ENCODE assay signal across 8 cellular contexts in genomic region chr9:124218438-124219289, GRCh38. TPM values are rescaled to one million over a fixed set of nuclear protein-coding genes. Genes with fewer than 3 reads are reported as not detected.
DNase-seq lines count a peak whose midpoint lies in the region; ATAC-seq, FAIRE-seq and TF ChIP-seq lines count a peak whose summit lies in the region.

No MANE protein-coding gene starts in this region.

- no peaks in the 10 kb centered on the region for H3K27me3 ChIP-seq in kidney epithelial cell (ENCODE audit: control insufficient read depth, insufficient read depth, low read length)

- peak; percentile 10 for TF ChIP-seq CTCF in kidney epithelial cell (IDR thresholded peaks at IDR 0.05; ENCODE audit: insufficient read depth, low read length, poor library complexity, severe bottlenecking)

- peaks cover 6% of the 10 kb centered on the region for H3K27me3 Mint-ChIP-seq in activated naive CD8-positive, alpha-beta T cell treated with anti-CD3 and anti-CD28 coated beads, Interleukin-2, amount 10 ng/mL, durations not matched to agents 7 days and 5 days

- peaks cover 64% of the 10 kb centered on the region for H3K4me1 Mint-ChIP-seq in activated naive CD8-positive, alpha-beta T cell treated with anti-CD3 and anti-CD28 coated beads, Interleukin-2, amount 10 ng/mL, durations not matched to agents 7 days and 5 days

- H3K9me3 Mint-ChIP-seq in activated naive CD8-positive, alpha-beta T cell treated with anti-CD3 and anti-CD28 coated beads, Interleukin-2, amount 10 ng/mL, durations not matched to agents 7 days and 5 days: no peaks in the 10 kb centered on the region

- no peak for FAIRE-seq in urothelium cell line (lab: Jason Lieb, UNC)

- ATAC-seq in HG02840 (IDR thresholded peaks at IDR 0.05; ENCODE audit: low FRiP score, unreplicated experiment): peak; percentile 64
- ATAC-seq in activated naive CD8-positive, alpha-beta T cell treated with anti-CD3 and anti-CD28 coated beads, Interleukin-2, amount 10 ng/mL, durations not matched to agents 7 days and 5 days (ENCODE audit: low read depth): peak; percentile 21

- H3K4me3 ChIP-seq in kidney epithelial cell (ENCODE audit: low read depth, low read length): no peak overlapping the region

- peak; percentile 38 for DNase-seq in activated naive CD4-positive, alpha-beta T cell treated with Interleukin-2 at 50 U/mL for 16 hours
- DNase-seq in activated naive CD4-positive, alpha-beta T cell treated with anti-CD3 and anti-CD28 coated beads, Interleukin-2, amount 50 U/mL, for 16 hours: no peak
- DNase-seq in NCI-H2029 (lab: John Stamatoyannopoulos, UW) (peak; percentile 83), kidney epithelial cell (ENCODE audit: low read depth) (no peak), urothelium cell line (ENCODE audit: low spot score) (peak; percentile 59), SHP77 treated with DMSO at 0.1 percent for 48 hours (lab: John Stamatoyannopoulos, UW) (no peak)
- DNase-seq in activated naive CD8-positive, alpha-beta T cell treated with anti-CD3 and anti-CD28 coated beads, Interleukin-2, amount 10 ng/mL, durations not matched to agents 7 days and 5 days: no peak

- no peaks in the 10 kb centered on the region for H3K36me3 Mint-ChIP-seq in activated naive CD8-positive, alpha-beta T cell treated with anti-CD3 and anti-CD28 coated beads, Interleukin-2, amount 10 ng/mL, durations not matched to agents 7 days and 5 days

- no peaks in the 10 kb centered on the region for H3K36me3 ChIP-seq in kidney epithelial cell (ENCODE audit: control insufficient read depth, insufficient read depth, low read length)

- peak overlapping the region; percentile 87 for H3K27ac Mint-ChIP-seq in activated naive CD8-positive, alpha-beta T cell treated with anti-CD3 and anti-CD28 coated beads, Interleukin-2, amount 10 ng/mL, durations not matched to agents 7 days and 5 days

- peak overlapping the region; percentile 40 for H3K4me3 Mint-ChIP-seq in activated naive CD8-positive, alpha-beta T cell treated with anti-CD3 and anti-CD28 coated beads, Interleukin-2, amount 10 ng/mL, durations not matched to agents 7 days and 5 days

- POLR2A ChIA-PET in activated naive CD8-positive, alpha-beta T cell treated with anti-CD3 and anti-CD28 coated beads, Interleukin-2, amount 10 ng/mL, durations not matched to agents 7 days and 5 days (lab: Charles Lee): interaction anchor here (0.8 to 4.9 kb wide), 2 partner anchors 12 to 16 kb away, joined by 3 to 38 read pairs; no protein-coding TSS in a partner anchor

RNA-seq across cellular contexts. Expression of gene NEK6, which starts 39.1 kb away (rescaled TPM):
- 10 to 100 TPM in 1 of 2 experiments, 1 to 10 TPM in 1; 8.1 to 10.9 TPM for total RNA-seq in activated naive CD8-positive, alpha-beta T cell treated with anti-CD3 and anti-CD28 coated beads, Interleukin-2, amount 10 ng/mL, durations not matched to agents 7 days and 5 days
- 17.8 and 22.7 TPM in 2 replicates for total RNA-seq in kidney epithelial cell

Comparison
In these comparisons a context has a peak if more than half of its experiments do, and no peak if none do; other contexts are left out.
1. DNase-seq: peak in activated naive CD4-positive, alpha-beta T cell treated with Interleukin-2 at 50 U/mL for 16 hours (single experiment), NCI-H2029 (single experiment) and urothelium cell line (single experiment); none in activated naive CD4-positive, alpha-beta T cell treated with anti-CD3 and anti-CD28 coated beads, Interleukin-2, amount 50 U/mL, for 16 hours (single experiment), activated naive CD8-positive, alpha-beta T cell treated with anti-CD3 and anti-CD28 coated beads, Interleukin-2, amount 10 ng/mL, durations not matched to agents 7 days and 5 days (single experiment), kidney epithelial cell (single experiment) and SHP77 treated with DMSO at 0.1 percent for 48 hours (single experiment).